In genomic region chr22:27726726-27727449, GRCh38 we compare ENCODE assay signal across 8 cellular contexts.
A peak's percentile ranks its signal among the peaks of the same experiment; 100 is the strongest.
DNase-seq lines count a peak whose midpoint lies in the region; ATAC-seq and TF ChIP-seq lines count a peak whose summit lies in the region.
"Had no signal": no experiment of that assay in that cellular context is flagged by ENCODE, and none has a peak within 500 bp of the region (broad histone marks: within the 10 kb centered on the region; RNA-seq: fewer than 3 reads in every experiment).

No MANE protein-coding gene starts in this region.

- TF ChIP-seq CTCF in body of pancreas (IDR thresholded peaks at IDR 0.05) (no peak), type B pancreatic cell (conservative IDR thresholded peaks at IDR 0.05) (no peak)

- ATAC-seq in body of pancreas (peak; percentile 56), left colon (peak; percentile 70)
- ATAC-seq in stimulated activated effector memory CD8-positive, alpha-beta T cell treated with anti-CD3 and anti-CD28 coated beads, Interleukin-12 subunit alpha, Interleukin-12 subunit beta, amount 100 ng/mL, for 72 hours: no peak
- ATAC-seq: naive thymus-derived CD8-positive, alpha-beta T cell had no signal

- WGBS in body of pancreas, 2 donors: 72 to 83% methylated on average over 12 of the region's 12 CpGs

- no peaks in the 10 kb centered on the region for H3K36me3 ChIP-seq in HUES48 (ENCODE audit: control insufficient read depth, insufficient read depth, low read length)
- H3K36me3 ChIP-seq in body of pancreas (replicated peaks in 1 of 2; ENCODE audit: insufficient read depth in 1 of 2, low read depth in 2 of 2): no peaks in the 10 kb centered on the region

- H3K27me3 Mint-ChIP-seq in type B pancreatic cell: peaks cover 16% of the 10 kb centered on the region

- H3K27ac ChIP-seq in HUES48 (ENCODE audit: low read depth, low read length) (peak overlapping the region; percentile 19), body of pancreas (peak overlapping the region in 3 of 4 donors; percentile 15 to 35 (median 27))

- H3K36me3 Mint-ChIP-seq in type B pancreatic cell: no peaks in the 10 kb centered on the region
- no peaks in the 10 kb centered on the region for H3K36me3 Mint-ChIP-seq in stimulated activated effector memory CD8-positive, alpha-beta T cell treated with anti-CD3 and anti-CD28 coated beads, Interleukin-12 subunit alpha, Interleukin-12 subunit beta, amount 100 ng/mL, for 72 hours
- H3K36me3 Mint-ChIP-seq: naive thymus-derived CD8-positive, alpha-beta T cell had no signal

- DNase-seq in body of pancreas (peak in 1 of 4 donors; percentile 28), left colon (peak; percentile 12 to 42), type B pancreatic cell (ENCODE audit: extremely low spot score, unreplicated experiment) (no peak), activated gamma-delta T cell treated with Interleukin-2 at 50 U/mL for 16 hours (no peak), occipital lobe (lab: John Stamatoyannopoulos, UW) (no peak)
- DNase-seq in stimulated activated effector memory CD8-positive, alpha-beta T cell treated with anti-CD3 and anti-CD28 coated beads, Interleukin-12 subunit alpha, Interleukin-12 subunit beta, amount 100 ng/mL, for 72 hours (ENCODE audit: low spot score in 2 of 2): no peak
- DNase-seq: naive thymus-derived CD8-positive, alpha-beta T cell had no signal

- peak overlapping the region; percentile 36 for H3K27ac Mint-ChIP-seq in type B pancreatic cell
- no peak overlapping the region for H3K27ac Mint-ChIP-seq in stimulated activated effector memory CD8-positive, alpha-beta T cell treated with anti-CD3 and anti-CD28 coated beads, Interleukin-12 subunit alpha, Interleukin-12 subunit beta, amount 100 ng/mL, for 72 hours

- no peak overlapping the region for H3K4me3 Mint-ChIP-seq in type B pancreatic cell
- no peak overlapping the region for H3K4me3 Mint-ChIP-seq in stimulated activated effector memory CD8-positive, alpha-beta T cell treated with anti-CD3 and anti-CD28 coated beads, Interleukin-12 subunit alpha, Interleukin-12 subunit beta, amount 100 ng/mL, for 72 hours
- H3K4me3 Mint-ChIP-seq: naive thymus-derived CD8-positive, alpha-beta T cell had no signal

- H3K9ac ChIP-seq in HUES48 (ENCODE audit: low read depth, low read length): no peak overlapping the region

- intact Hi-C loops in body of pancreas (cut with DNase I): no loop called here
- intact Hi-C loops in left colon (cut with DNase I, micrococcal nuclease): no loop called here

- H3K9me3 Mint-ChIP-seq in type B pancreatic cell: peaks cover 14% of the 10 kb centered on the region
- H3K9me3 Mint-ChIP-seq in stimulated activated effector memory CD8-positive, alpha-beta T cell treated with anti-CD3 and anti-CD28 coated beads, Interleukin-12 subunit alpha, Interleukin-12 subunit beta, amount 100 ng/mL, for 72 hours: peaks cover 6% of the 10 kb centered on the region

- H3K4me1 ChIP-seq in HUES48 (ENCODE audit: control insufficient read depth, insufficient read depth, low read length) (peaks cover 19% of the 10 kb centered on the region), body of pancreas (no peaks in the 10 kb centered on the region)

- peaks cover 29% of the 10 kb centered on the region for H3K4me1 Mint-ChIP-seq in type B pancreatic cell (ENCODE audit: unreplicated experiment)
- no peaks in the 10 kb centered on the region for H3K4me1 Mint-ChIP-seq in stimulated activated effector memory CD8-positive, alpha-beta T cell treated with anti-CD3 and anti-CD28 coated beads, Interleukin-12 subunit alpha, Interleukin-12 subunit beta, amount 100 ng/mL, for 72 hours

- H3K9me3 ChIP-seq in HUES48 (ENCODE audit: control insufficient read depth, insufficient read depth, low read length) (no peaks in the 10 kb centered on the region), body of pancreas (no peaks in the 10 kb centered on the region)

- no peak for TF ChIP-seq POLR2A in body of pancreas (IDR thresholded peaks at IDR 0.05)

- H3K4me3 ChIP-seq in HUES48 (ENCODE audit: low read depth, low read length) (no peak overlapping the region), body of pancreas (no peak overlapping the region)

- H3K27me3 ChIP-seq in HUES48 (ENCODE audit: control insufficient read depth, insufficient read depth, low read length) (no peaks in the 10 kb centered on the region), body of pancreas (no peaks in the 10 kb centered on the region)

Comparison
In these comparisons a context has a peak if more than half of its experiments do, and no peak if none do; other contexts are left out.
1. DNase-seq: peak in left colon (2 of 2); none in type B pancreatic cell (single experiment), activated gamma-delta T cell treated with Interleukin-2 at 50 U/mL for 16 hours (single experiment), occipital lobe (single experiment) and stimulated activated effector memory CD8-positive, alpha-beta T cell treated with anti-CD3 and anti-CD28 coated beads, Interleukin-12 subunit alpha, Interleukin-12 subunit beta, amount 100 ng/mL, for 72 hours (0 of 2).